1 cellular context compared by ENCODE assay signal in the genomic region with DNA sequence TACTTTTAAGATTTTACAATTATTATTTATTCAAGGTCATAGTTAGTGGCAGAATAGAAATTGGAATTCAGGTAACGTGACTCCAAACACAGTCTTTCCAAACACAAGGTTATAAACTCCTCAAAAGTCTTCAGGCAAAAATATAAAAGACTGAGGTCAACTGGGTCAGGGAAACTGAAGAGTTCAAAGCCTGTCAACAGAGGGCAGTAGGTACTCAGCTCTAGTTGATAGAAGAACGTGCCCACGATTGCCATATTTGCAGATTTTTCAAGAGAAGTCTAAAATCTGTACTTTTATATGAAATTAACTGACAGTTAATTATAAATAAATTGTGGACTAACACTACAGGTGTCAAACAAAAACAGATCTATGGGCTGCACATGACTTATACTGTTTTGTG.
TF ChIP-seq lines count a peak whose summit lies in the region.

No MANE protein-coding gene starts in this region.

TF ChIP-seq in H1, 55 proteins besides CTCF, POLR2A, EP300 and RAD21 (continued from another document):
- TF ChIP-seq EZH2 (IDR thresholded peaks at IDR 0.05; ENCODE audit: low read depth, low read length, severe bottlenecking), result no peak
- TF ChIP-seq SP4 (IDR thresholded peaks at IDR 0.05; ENCODE audit: low read length), result no peak
- no peak for TF ChIP-seq FOSL1 (IDR thresholded peaks at IDR 0.05; ENCODE audit: insufficient read depth, low read depth, low read length)
- TF ChIP-seq NANOG (IDR thresholded peaks at IDR 0.05; ENCODE audit: insufficient read depth, low read depth, low read length, poor library complexity, severe bottlenecking), result no peak
- no peak for TF ChIP-seq RNF2 (IDR thresholded peaks at IDR 0.05; ENCODE audit: borderline replicate concordance, low read depth, low read length, missing control alignments, poor library complexity, severe bottlenecking)
- TF ChIP-seq SIN3A (conservative IDR thresholded peaks at IDR 0.05 in 1 of 2, IDR thresholded peaks at IDR 0.05 in 1 of 2; ENCODE audit: low read depth in 1 of 2, low read length in 2 of 2), result no peak
- no peak for TF ChIP-seq POLR2AphosphoS5 (IDR thresholded peaks at IDR 0.05; ENCODE audit: low read depth, low read length)
- TF ChIP-seq SAP30 (IDR thresholded peaks at IDR 0.05; ENCODE audit: insufficient read depth, insufficient replicate concordance, low read length), result no peak
